21 cellular contexts compared by ENCODE assay signal in genomic region chr2:11491348-11491930, GRCh38. TPM values are rescaled to one million over a fixed set of nuclear protein-coding genes. Genes with fewer than 3 reads are reported as not detected.
A peak's percentile ranks its signal among the peaks of the same experiment; 100 is the strongest.
DNase-seq lines count a peak whose midpoint lies in the region; ATAC-seq, FAIRE-seq and TF ChIP-seq lines count a peak whose summit lies in the region.
"Had no signal": no experiment of that assay in that cellular context is flagged by ENCODE, and none has a peak within 500 bp of the region (broad histone marks: within the 10 kb centered on the region; RNA-seq: fewer than 3 reads in every experiment).

No MANE protein-coding gene starts in this region.

- FAIRE-seq in HepG2 (lab: Jason Lieb, UNC), result no peak
- FAIRE-seq: H1 had no signal

- intact Hi-C loops in HepG2 (cut with micrococcal nuclease; ENCODE audit: unreplicated experiment), result loop anchor here (1.0 kb wide), 1 partner anchor 8 kb away; no protein-coding TSS in a partner anchor
- intact Hi-C loops in right lobe of liver (cut with DNase I), result no loop called here

- H3K4me1 ChIP-seq in HepG2 (ENCODE audit: insufficient read depth, low read length) (peaks cover 93% of the 10 kb centered on the region), right lobe of liver (no peaks in the 10 kb centered on the region), endodermal cell (ENCODE audit: control insufficient read depth, insufficient read depth, low read length) (peaks cover 36% of the 10 kb centered on the region)

- no peak overlapping the region for H3K9ac ChIP-seq in HepG2 (ENCODE audit: insufficient read depth, low read depth, low read length)
- H3K9ac ChIP-seq in endodermal cell (ENCODE audit: extremely low read depth, low read length, poor library complexity, severe bottlenecking), result no peak overlapping the region

- CTCF ChIA-PET in HepG2 (lab: Yijun Ruan, JAX; ENCODE audit: low intra/inter-chr PET ratio, low total read pairs), result no interaction called here

- H4K20me1 ChIP-seq in HepG2 (ENCODE audit: insufficient read depth, low read length), result no peaks in the 10 kb centered on the region

- H3K27me3 Mint-ChIP-seq in endodermal cell (ENCODE audit: insufficient read depth) (no peaks in the 10 kb centered on the region), mesothelial cell of epicardium (ENCODE audit: low read depth) (no peaks in the 10 kb centered on the region), osteocyte (ENCODE audit: unreplicated experiment) (peaks cover 50% of the 10 kb centered on the region)

- no peak for TF ChIP-seq RAD21 in HepG2 (CRISPR knock-in tag; IDR thresholded peaks at IDR 0.05)

- H3K9me3 Mint-ChIP-seq in endodermal cell (peaks cover 5% of the 10 kb centered on the region), mesothelial cell of epicardium (peaks cover 10% of the 10 kb centered on the region), osteocyte (ENCODE audit: unreplicated experiment) (no peaks in the 10 kb centered on the region)

- H3K4me1 Mint-ChIP-seq in endodermal cell (peaks cover 45% of the 10 kb centered on the region), mesothelial cell of epicardium (peaks cover 8% of the 10 kb centered on the region), osteocyte (ENCODE audit: unreplicated experiment) (no peaks in the 10 kb centered on the region)
- H3K4me1 Mint-ChIP-seq: CD4-positive, CD25-positive, alpha-beta regulatory T cell had no signal

- H3K36me3 Mint-ChIP-seq in endodermal cell (ENCODE audit: low read depth), result peaks cover 30% of the 10 kb centered on the region
- no peaks in the 10 kb centered on the region for H3K36me3 Mint-ChIP-seq in mesothelial cell of epicardium
- no peaks in the 10 kb centered on the region for H3K36me3 Mint-ChIP-seq in osteocyte (ENCODE audit: unreplicated experiment)
- H3K36me3 Mint-ChIP-seq: CD4-positive, CD25-positive, alpha-beta regulatory T cell had no signal

- H3K4me2 ChIP-seq in HepG2 (ENCODE audit: low read depth, low read length), result no peak overlapping the region

- no peak overlapping the region for H2AFZ ChIP-seq in HepG2 (ENCODE audit: low read length)

- H3K9me3 ChIP-seq in HepG2 (ENCODE audit: low read length), result no peaks in the 10 kb centered on the region
- H3K9me3 ChIP-seq in right lobe of liver, result no peaks in the 10 kb centered on the region
- H3K9me3 ChIP-seq in endodermal cell (ENCODE audit: control insufficient read depth, low read length), result peaks cover 11% of the 10 kb centered on the region

- TF ChIP-seq POLR2A in HepG2 (IDR thresholded peaks at IDR 0.05; ENCODE audit: insufficient read depth in 1 of 2, low read depth in 2 of 2, low read length in 2 of 2) (no peak), right lobe of liver (IDR thresholded peaks at IDR 0.05) (no peak)

- POLR2A ChIA-PET in HepG2 (lab: Yijun Ruan, JAX), result interaction anchor here (1.0 to 3.0 kb wide), 3 partner anchors 8 to 48 kb away, joined by 3 to 21 read pairs (median 4); no protein-coding TSS in a partner anchor

- TF ChIP-seq CTCF in HepG2 (CRISPR knock-in tag; IDR thresholded peaks at IDR 0.05) (no peak), right lobe of liver (IDR thresholded peaks at IDR 0.05) (no peak), endodermal cell (conservative IDR thresholded peaks at IDR 0.05) (no peak), mesothelial cell of epicardium (IDR thresholded peaks at IDR 0.05; ENCODE audit: unreplicated experiment) (no peak), osteocyte (IDR thresholded peaks at IDR 0.05) (no peak)

- BruUV-seq in HepG2 (replicated peaks; lab: Mats Ljungman, UMichigan), result no TSS peak

- H3K27ac ChIP-seq in HepG2 (ENCODE audit: extremely low read length, insufficient read depth, low read length) (peak overlapping the region; percentile 23), right lobe of liver (no peak overlapping the region), endodermal cell (ENCODE audit: low read depth, low read length) (peak overlapping the region; percentile 4)
- H3K27ac ChIP-seq: RWPE1, SK-N-MC had no signal

- peaks cover 97% of the 10 kb centered on the region for H3K79me2 ChIP-seq in HepG2 (ENCODE audit: insufficient read depth, low read length)

- TF ChIP-seq EP300 in HepG2 (IDR thresholded peaks at IDR 0.05; ENCODE audit: low read depth in 2 of 2, low read length in 2 of 2) (no peak), HepG2 (CRISPR knock-in tag; IDR thresholded peaks at IDR 0.05; ENCODE audit: borderline replicate concordance) (no peak)

- H3K4me3 ChIP-seq in HepG2 (replicated peaks in 1 of 3; ENCODE audit: insufficient read depth in 1 of 3, low read depth in 2 of 3, low read length in 3 of 3) (no peak overlapping the region), right lobe of liver (no peak overlapping the region), endodermal cell (ENCODE audit: low read length) (no peak overlapping the region)
- H3K4me3 ChIP-seq: SK-N-MC had no signal

- H3K27me3 ChIP-seq in HepG2 (ENCODE audit: control insufficient read depth in 1 of 2, insufficient read depth in 2 of 2, low read length in 2 of 2), result no peaks in the 10 kb centered on the region
- no peaks in the 10 kb centered on the region for H3K27me3 ChIP-seq in right lobe of liver
- no peaks in the 10 kb centered on the region for H3K27me3 ChIP-seq in endodermal cell (ENCODE audit: control insufficient read depth, insufficient read depth, low read length, poor library complexity, severe bottlenecking)

- in situ Hi-C loops in HepG2 (cut with HindIII; ENCODE audit: extremely low pct_ligation_motif_present, low pct_unique_long_range_greater_than_20kb), result no loop called here

- H3K36me3 ChIP-seq in HepG2 (replicated peaks in 1 of 2; ENCODE audit: control insufficient read depth in 1 of 2, insufficient read depth in 2 of 2, low read length in 2 of 2), result peaks cover 4% of the 10 kb centered on the region in 2 experiments; a peak in 4 of 5 replicates
- no peaks in the 10 kb centered on the region for H3K36me3 ChIP-seq in right lobe of liver
- peaks cover 41% of the 10 kb centered on the region for H3K36me3 ChIP-seq in endodermal cell (ENCODE audit: control insufficient read depth, insufficient read depth, low read length)

- H3K27ac Mint-ChIP-seq in endodermal cell (peak overlapping the region; percentile 19), mesothelial cell of epicardium (peak overlapping the region; percentile 10), osteocyte (ENCODE audit: unreplicated experiment) (no peak overlapping the region)
- H3K27ac Mint-ChIP-seq: CD4-positive, CD25-positive, alpha-beta regulatory T cell had no signal

- H3K4me3 Mint-ChIP-seq in endodermal cell (no peak overlapping the region), mesothelial cell of epicardium (no peak overlapping the region), osteocyte (ENCODE audit: unreplicated experiment) (no peak overlapping the region)
- H3K4me3 Mint-ChIP-seq: CD4-positive, CD25-positive, alpha-beta regulatory T cell had no signal

- WGBS in HepG2 (ENCODE audit: low lambda C conversion rate), result 67% methylated on average over 3 of the region's 3 CpGs
- WGBS in right lobe of liver (ENCODE audit: insufficient coverage, low coverage, low lambda C conversion rate, missing lambda C conversion rate), result 67% methylated on average over 3 of the region's 3 CpGs
- WGBS in endodermal cell (ENCODE audit: insufficient coverage in 1 of 2, insufficient read length in 1 of 2), 2 experiments, result 64 to 100% methylated on average over 2 to 3 of the region's 3 CpGs

- DNase-seq in HepG2 (ENCODE audit: low spot score) (no peak), right lobe of liver (no peak), endodermal cell (no peak), mesothelial cell of epicardium (ENCODE audit: low spot score in 2 of 2, unreplicated experiment in 2 of 2) (no peak), osteocyte (ENCODE audit: extremely low spot score, unreplicated experiment) (no peak), HuH-7.5 (ENCODE audit: low spot score) (no peak)
- no peak for DNase-seq in activated naive CD4-positive, alpha-beta T cell (lab: John Stamatoyannopoulos, UW)
- DNase-seq: CD4-positive, CD25-positive, alpha-beta regulatory T cell; DMS79 treated with DMSO at 0.1 percent for 48 hours; MM.1S; NCI-H1092; NCI-H1436 treated with DMSO at 0.1 percent for 48 hours; NCI-H1930; NCI-H69; NK-92 treated with Interleukin-12 subunit alpha and Interleukin-12 subunit beta, amount 100 ng/mL, for 24 hours; SHP77 treated with DMSO at 0.1 percent for 48 hours had no signal

- ATAC-seq in HepG2 (no peak), right lobe of liver (no peak)
- ATAC-seq: HCT116 had no signal

RNA-seq across cellular contexts. Expression of gene E2F6, which starts 25.5 kb away (rescaled TPM):
- total RNA-seq in HepG2 (2016; rRNA removed; fragmentation: Illumina TruSeq; extraction: Trizol) (36.0 and 40.1 TPM in 2 replicates), right lobe of liver (1 to 10 TPM; 4.4 to 9.9 (median 5.8) TPM), endodermal cell (10 to 100 TPM; 24.9 to 30.3 TPM), mesothelial cell of epicardium (21.7 to 24.3 TPM (median 23.1 TPM) in 3 replicates), osteocyte (14.8 and 16.9 TPM in 2 replicates)
- total RNA-seq in HepG2 (2016; cell fraction: cytosol; rRNA removed; fragmentation: Illumina TruSeq; extraction: Trizol; ENCODE audit: low read depth), result 13.0 and 13.9 TPM in 2 replicates
- 36.8 and 38.9 TPM in 2 replicates for total RNA-seq in HepG2 (2016; cell fraction: insoluble cytoplasmic fraction; rRNA removed; fragmentation: Illumina TruSeq; extraction: Trizol)
- total RNA-seq in HepG2 (2016; cell fraction: membrane; rRNA removed; fragmentation: Illumina TruSeq; extraction: Trizol), result 37.8 and 40.8 TPM in 2 replicates
- total RNA-seq in HepG2 (2016; cell fraction: nucleus; rRNA removed; fragmentation: Illumina TruSeq; extraction: Trizol), result 35.5 and 39.9 TPM in 2 replicates
- 22.6 and 27.3 TPM in 2 replicates for polyA plus RNA-seq in HepG2 (2011; rRNA removed)
- 9.9 and 16.5 TPM in 2 replicates for polyA plus RNA-seq in HepG2 (2011; cell fraction: cytosol; rRNA removed)
- polyA plus RNA-seq in HepG2 (2011; cell fraction: nucleus; rRNA removed), result 15.6 and 16.3 TPM in 2 replicates
- polyA plus RNA-seq in HepG2 (2012), result 28.6 and 31.7 TPM in 2 replicates
- polyA plus RNA-seq in HepG2 (2016; cell fraction: cytosol; fragmentation: Illumina TruSeq; extraction: Trizol; ENCODE audit: low read depth), result 10.7 and 15.9 TPM in 2 replicates
- polyA plus RNA-seq in HepG2 (2016; cell fraction: insoluble cytoplasmic fraction; fragmentation: Illumina TruSeq; extraction: Trizol; ENCODE audit: low read depth), result 49.4 and 50.1 TPM in 2 replicates
- 27.3 and 31.7 TPM in 2 replicates for polyA plus RNA-seq in HepG2 (2016; cell fraction: membrane; fragmentation: Illumina TruSeq; extraction: Trizol; ENCODE audit: low read depth)
- polyA plus RNA-seq in HepG2 (2016; cell fraction: nucleus; fragmentation: Illumina TruSeq; extraction: Trizol; ENCODE audit: insufficient read depth, low read depth), result 72.4 and 76.7 TPM in 2 replicates
- 8.6 and 12.9 TPM in 2 replicates for polyA minus RNA-seq in HepG2 (2011; rRNA and poly(A)+ RNA removed; ENCODE audit: low replicate concordance)
- 10.9 and 11.8 TPM in 2 replicates for polyA minus RNA-seq in HepG2 (2011; cell fraction: cytosol; rRNA and poly(A)+ RNA removed)
- 32.4 and 33.1 TPM in 2 replicates for polyA minus RNA-seq in HepG2 (2011; cell fraction: nucleus; rRNA and poly(A)+ RNA removed)
- polyA plus RNA-seq in endodermal cell (2013, experiment 1 of 2), result 32.9 TPM
- 32.6 TPM for polyA plus RNA-seq in endodermal cell (2013, experiment 2 of 2)

RNA-seq across cellular contexts. Expression of gene GREB1, which starts 42.4 kb away (rescaled TPM):
- total RNA-seq in HepG2 (2016; rRNA removed; fragmentation: Illumina TruSeq; extraction: Trizol), result 61.2 and 64.2 TPM in 2 replicates
- 22.9 and 28.7 TPM in 2 replicates for total RNA-seq in HepG2 (2016; cell fraction: cytosol; rRNA removed; fragmentation: Illumina TruSeq; extraction: Trizol; ENCODE audit: low read depth)
- total RNA-seq in HepG2 (2016; cell fraction: insoluble cytoplasmic fraction; rRNA removed; fragmentation: Illumina TruSeq; extraction: Trizol), result 62.9 and 63.8 TPM in 2 replicates
- 43.0 and 57.1 TPM in 2 replicates for total RNA-seq in HepG2 (2016; cell fraction: membrane; rRNA removed; fragmentation: Illumina TruSeq; extraction: Trizol)
- total RNA-seq in HepG2 (2016; cell fraction: nucleus; rRNA removed; fragmentation: Illumina TruSeq; extraction: Trizol), result 118 and 132 TPM in 2 replicates
- polyA plus RNA-seq in HepG2 (2011; rRNA removed), result 26.8 and 31.3 TPM in 2 replicates
- 20.4 and 21.0 TPM in 2 replicates for polyA plus RNA-seq in HepG2 (2011; cell fraction: cytosol; rRNA removed)
- 110 and 130 TPM in 2 replicates for polyA plus RNA-seq in HepG2 (2011; cell fraction: nucleus; rRNA removed)
- 47.0 and 84.0 TPM in 2 replicates for polyA plus RNA-seq in HepG2 (2012)
- polyA plus RNA-seq in HepG2 (2016; cell fraction: cytosol; fragmentation: Illumina TruSeq; extraction: Trizol; ENCODE audit: low read depth), result 10.7 and 14.3 TPM in 2 replicates
- 38.8 and 51.0 TPM in 2 replicates for polyA plus RNA-seq in HepG2 (2016; cell fraction: insoluble cytoplasmic fraction; fragmentation: Illumina TruSeq; extraction: Trizol; ENCODE audit: low read depth)
- polyA plus RNA-seq in HepG2 (2016; cell fraction: membrane; fragmentation: Illumina TruSeq; extraction: Trizol; ENCODE audit: low read depth), result 17.8 and 18.3 TPM in 2 replicates
- polyA plus RNA-seq in HepG2 (2016; cell fraction: nucleus; fragmentation: Illumina TruSeq; extraction: Trizol; ENCODE audit: insufficient read depth, low read depth), result 158 and 174 TPM in 2 replicates
- polyA minus RNA-seq in HepG2 (2011; rRNA and poly(A)+ RNA removed; ENCODE audit: low replicate concordance), result 1.5 and 97.9 TPM in 2 replicates
- polyA minus RNA-seq in HepG2 (2011; cell fraction: cytosol; rRNA and poly(A)+ RNA removed), result 60.3 and 64.2 TPM in 2 replicates
- polyA minus RNA-seq in HepG2 (2011; cell fraction: nucleus; rRNA and poly(A)+ RNA removed), result 142 and 160 TPM in 2 replicates
- 10 to 100 TPM in 2 of 6 experiments, 1 to 10 TPM in 4; 1.6 to 19.5 (median 6.5) TPM for total RNA-seq in right lobe of liver
- 100 to 1,000 TPM in 1 of 2 donors, 10 to 100 TPM in 1; 86.4 to 106 TPM for total RNA-seq in endodermal cell
- polyA plus RNA-seq in endodermal cell (2013, experiment 1 of 2), result 37.0 TPM
- polyA plus RNA-seq in endodermal cell (2013, experiment 2 of 2), result 37.3 TPM
- 22.9 to 26.6 TPM (median 26.6 TPM) in 3 replicates for total RNA-seq in mesothelial cell of epicardium
- 0.54 and 0.55 TPM in 2 replicates for total RNA-seq in osteocyte
- polyA plus RNA-seq: BJ had no signal

Comparison
In these comparisons a context has a peak if more than half of its experiments do, and no peak if none do; other contexts are left out.
1. H3K27ac ChIP-seq: peak in HepG2 (single experiment) and endodermal cell (single experiment); none in right lobe of liver (0 of 3).